19 cellular contexts compared by ENCODE assay signal in the genomic region with DNA sequence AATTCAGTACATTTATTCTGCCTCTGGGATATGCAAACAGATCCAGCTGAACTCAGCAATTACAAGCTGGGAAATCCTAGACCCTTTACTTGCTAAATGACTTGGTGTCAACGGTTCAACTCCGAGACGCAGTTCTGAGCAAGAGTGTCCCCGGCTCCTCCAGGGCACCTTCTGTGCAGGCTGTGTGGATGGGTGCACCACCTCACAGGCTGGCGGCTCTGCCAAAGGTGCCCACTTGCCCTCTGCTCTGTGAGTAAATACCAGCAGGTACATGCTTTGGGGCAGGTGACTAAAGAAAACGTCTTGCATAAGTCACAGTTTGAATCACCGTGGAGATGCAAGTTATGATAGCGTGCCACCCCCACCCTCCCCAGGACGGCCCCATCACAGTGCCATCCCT. TPM values are rescaled to one million over a fixed set of nuclear protein-coding genes. Genes with fewer than 3 reads are reported as not detected.
DNase-seq lines count a peak whose midpoint lies in the region; ATAC-seq, FAIRE-seq and TF ChIP-seq lines count a peak whose summit lies in the region.
"Had no signal": no experiment of that assay in that cellular context is flagged by ENCODE, and none has a peak within 500 bp of the region (broad histone marks: within the 10 kb centered on the region; RNA-seq: fewer than 3 reads in every experiment).

No MANE protein-coding gene starts in this region.

- H3K4me1 Mint-ChIP-seq in chondrocyte (ENCODE audit: low read depth) (no peaks in the 10 kb centered on the region), endodermal cell (no peaks in the 10 kb centered on the region)
- H3K4me1 Mint-ChIP-seq: CD4-positive, alpha-beta memory T cell; GM23338; H9 had no signal

- TF ChIP-seq CTCF in chondrocyte (IDR thresholded peaks at IDR 0.05), result no peak
- no peak for TF ChIP-seq CTCF in endodermal cell (conservative IDR thresholded peaks at IDR 0.05)

- no peak overlapping the region for H3K4me3 Mint-ChIP-seq in chondrocyte (ENCODE audit: unreplicated experiment)
- no peak overlapping the region for H3K4me3 Mint-ChIP-seq in endodermal cell
- H3K4me3 Mint-ChIP-seq: CD4-positive, alpha-beta memory T cell; GM23338; H9 had no signal

- peaks cover 34% of the 10 kb centered on the region for H3K36me3 Mint-ChIP-seq in chondrocyte (ENCODE audit: low read depth)
- peaks cover 63% of the 10 kb centered on the region for H3K36me3 Mint-ChIP-seq in endodermal cell (ENCODE audit: low read depth)

- no peak overlapping the region for H3K9ac ChIP-seq in endodermal cell (ENCODE audit: extremely low read depth, low read length, poor library complexity, severe bottlenecking)

- H3K9me3 ChIP-seq in endodermal cell (ENCODE audit: control insufficient read depth, low read length), result no peaks in the 10 kb centered on the region
- H3K9me3 ChIP-seq: Caco-2 had no signal

- no peak for TF ChIP-seq POLR2A in GM12891 (IDR thresholded peaks at IDR 0.05; ENCODE audit: low read depth, low read length)

- H3K27me3 Mint-ChIP-seq in chondrocyte (ENCODE audit: low read depth), result no peaks in the 10 kb centered on the region
- H3K27me3 Mint-ChIP-seq in endodermal cell (ENCODE audit: insufficient read depth), result no peaks in the 10 kb centered on the region
- H3K27me3 Mint-ChIP-seq: CD4-positive, alpha-beta memory T cell had no signal

- DNase-seq in Right ventricle myocardium inferior (ENCODE audit: missing footprints), result peak; percentile 44
- no peak for DNase-seq in Right ventricle myocardium superior
- peak; percentile 87 for DNase-seq in chondrocyte (ENCODE audit: low spot score)
- DNase-seq in endodermal cell, result no peak
- DNase-seq in posterior vena cava (ENCODE audit: low spot score), result peak; percentile 68
- no peak for DNase-seq in activated T-cell treated with anti-CD3 and anti-CD28 coated beads, Interleukin-2, amount 50 U/mL, for 48 hours
- DNase-seq in GM12891 (ENCODE audit: insufficient read length, low spot score), result no peak
- no peak for DNase-seq in NCI-H2107 treated with DMSO at 0.1 percent for 48 hours (lab: John Stamatoyannopoulos, UW; ENCODE audit: unreplicated experiment)
- DNase-seq: C1 segment of cervical spinal cord; Caco-2; CD4-positive, alpha-beta memory T cell; DMS153; DND-41; GDM1; H9 had no signal

- peaks cover 61% of the 10 kb centered on the region for H3K36me3 ChIP-seq in endodermal cell (ENCODE audit: control insufficient read depth, insufficient read depth, low read length)

- no peaks in the 10 kb centered on the region for H3K4me1 ChIP-seq in endodermal cell (ENCODE audit: control insufficient read depth, insufficient read depth, low read length)

- FAIRE-seq in GM12891 (lab: Jason Lieb, UNC), result no peak
- FAIRE-seq: GM12878, GM18507 had no signal

- WGBS in endodermal cell (ENCODE audit: insufficient coverage in 1 of 2, insufficient read length in 1 of 2), 2 experiments, result 95 to 96% methylated on average over 8 to 9 of the region's 9 CpGs

- intact Hi-C loops in Right ventricle myocardium inferior (cut with DNase I) (loop anchor here (5.0 kb wide), 1 partner anchor 222 kb away; no protein-coding TSS in a partner anchor), Right ventricle myocardium superior (cut with DNase I) (loop anchor here (10.0 kb wide), 1 partner anchor 139 kb away; no protein-coding TSS in a partner anchor), posterior vena cava (cut with DNase I) (loop anchor here (5.0 kb wide), 2 partner anchors 127 to 222 kb away; no protein-coding TSS in a partner anchor)

- no peaks in the 10 kb centered on the region for H3K9me3 Mint-ChIP-seq in chondrocyte (ENCODE audit: low read depth)
- H3K9me3 Mint-ChIP-seq in endodermal cell, result no peaks in the 10 kb centered on the region
- H3K9me3 Mint-ChIP-seq: CD4-positive, alpha-beta memory T cell; GM23338; H9 had no signal

- H3K4me3 ChIP-seq in endodermal cell (ENCODE audit: low read length), result no peak overlapping the region
- H3K4me3 ChIP-seq: GM12878, GM23338 had no signal

- H3K27me3 ChIP-seq in endodermal cell (ENCODE audit: control insufficient read depth, insufficient read depth, low read length, poor library complexity, severe bottlenecking), result no peaks in the 10 kb centered on the region

- no peak overlapping the region for H3K27ac Mint-ChIP-seq in chondrocyte (ENCODE audit: unreplicated experiment)
- peak overlapping the region; percentile 59 for H3K27ac Mint-ChIP-seq in endodermal cell
- H3K27ac Mint-ChIP-seq: GM23338, H9 had no signal

- no peak for ATAC-seq in Right ventricle myocardium inferior
- ATAC-seq in Right ventricle myocardium superior (ENCODE audit: poor library complexity), result no peak
- ATAC-seq: GM12878, GM23338, HCT116 had no signal

- H3K27ac ChIP-seq in endodermal cell (ENCODE audit: low read depth, low read length), result no peak overlapping the region

TF ChIP-seq in GM12891, 5 proteins besides CTCF, POLR2A, EP300 and RAD21:
- TF ChIP-seq SPI1 (IDR thresholded peaks at IDR 0.05; ENCODE audit: low read depth, low read length) (no peak), TAF1 (IDR thresholded peaks at IDR 0.05; ENCODE audit: low read depth, low read length) (no peak), PAX5 (IDR thresholded peaks at IDR 0.05; ENCODE audit: insufficient read depth, low read length, severe bottlenecking) (no peak)
TF ChIP-seq in GM12891: peak in this region for 0.

RNA-seq across cellular contexts. Expression of a gene that starts 23.3 kb away (rescaled TPM):
- total RNA-seq in Right ventricle myocardium inferior (125 TPM), Right ventricle myocardium superior (118 TPM), chondrocyte (139 to 189 TPM (median 186 TPM) in 3 replicates), endodermal cell (10 to 100 TPM; 56.4 to 62.4 TPM), posterior vena cava (10 to 100 TPM; 51.2 to 52.2 TPM)
- polyA plus RNA-seq in endodermal cell (2013, experiment 1 of 2), result 67.5 TPM
- 73.4 TPM for polyA plus RNA-seq in endodermal cell (2013, experiment 2 of 2)
- polyA plus RNA-seq in GM12891 (2012; ENCODE audit: low read depth, missing spikeins), result 31.3 TPM

RNA-seq across cellular contexts. Expression of a gene that starts 31.9 kb away (rescaled TPM):
- total RNA-seq in Right ventricle myocardium inferior (70.2 TPM), Right ventricle myocardium superior (78.9 TPM), chondrocyte (30.3 to 37.2 TPM (median 30.6 TPM) in 3 replicates), endodermal cell (10 to 100 TPM; 18.6 to 22.1 TPM), posterior vena cava (10 to 100 TPM; 50.4 to 58.5 TPM)
- polyA plus RNA-seq in endodermal cell (2013, experiment 1 of 2), result 13.4 TPM
- 9.5 TPM for polyA plus RNA-seq in endodermal cell (2013, experiment 2 of 2)
- polyA plus RNA-seq in GM12891 (2012; ENCODE audit: low read depth, missing spikeins), result 15.3 TPM

Comparison
In these comparisons a context has a peak if more than half of its experiments do, and no peak if none do; other contexts are left out.
1. DNase-seq: peak in Right ventricle myocardium inferior (single experiment), chondrocyte (single experiment) and posterior vena cava (single experiment); none in Right ventricle myocardium superior (single experiment), endodermal cell (single experiment), activated T-cell treated with anti-CD3 and anti-CD28 coated beads, Interleukin-2, amount 50 U/mL, for 48 hours (0 of 2), GM12891 (single experiment) and NCI-H2107 treated with DMSO at 0.1 percent for 48 hours (single experiment).